Comparison of ENCODE assay signal across 16 cellular contexts in genomic region chr18:36381075-36381474, GRCh38.
A peak's percentile ranks its signal among the peaks of the same experiment; 100 is the strongest.
DNase-seq lines count a peak whose midpoint lies in the region; ATAC-seq and TF ChIP-seq lines count a peak whose summit lies in the region.
"Had no signal": no experiment of that assay in that cellular context is flagged by ENCODE, and none has a peak within 500 bp of the region (broad histone marks: within the 10 kb centered on the region; RNA-seq: fewer than 3 reads in every experiment).

No MANE protein-coding gene starts in this region.

- peak overlapping the region; percentile 18 for H3K4me3 Mint-ChIP-seq in nephron progenitor cell
- H3K4me3 Mint-ChIP-seq in natural killer cell: no peak overlapping the region

- H3K27me3 ChIP-seq in left ventricle myocardium inferior (ENCODE audit: low read depth): no peaks in the 10 kb centered on the region

- no peaks in the 10 kb centered on the region for H3K9me3 Mint-ChIP-seq in nephron progenitor cell
- H3K9me3 Mint-ChIP-seq in natural killer cell: no peaks in the 10 kb centered on the region

- intact Hi-C loops in left ventricle myocardium inferior (cut with micrococcal nuclease) (loop anchor here (10.0 kb wide), 1 partner anchor 1794 kb away; no protein-coding TSS in a partner anchor), Right ventricle myocardium superior (cut with DNase I) (no loop called here), natural killer cell (cut with micrococcal nuclease) (no loop called here)

- no peak for ATAC-seq in Right ventricle myocardium superior (ENCODE audit: poor library complexity)
- no peak for ATAC-seq in GM18873 (IDR thresholded peaks at IDR 0.05; ENCODE audit: low FRiP score, unreplicated experiment)
- no peak for ATAC-seq in natural killer cell
- ATAC-seq: PC-3 had no signal

- peaks cover 76% of the 10 kb centered on the region for H3K4me1 ChIP-seq in left ventricle myocardium inferior
- H3K4me1 ChIP-seq: Caco-2 had no signal

- no peak overlapping the region for H3K4me3 ChIP-seq in left ventricle myocardium inferior

- no peaks in the 10 kb centered on the region for H3K36me3 ChIP-seq in left ventricle myocardium inferior

- peak overlapping the region; percentile 90 for H3K27ac ChIP-seq in left ventricle myocardium inferior (replicated peaks)

- TF ChIP-seq CTCF in left ventricle myocardium inferior (IDR thresholded peaks at IDR 0.05; ENCODE audit: borderline replicate concordance) (no peak), nephron progenitor cell (IDR thresholded peaks at IDR 0.05) (no peak), natural killer cell (IDR thresholded peaks at IDR 0.05) (no peak)

- H3K4me1 Mint-ChIP-seq in nephron progenitor cell: peaks cover 71% of the 10 kb centered on the region
- H3K4me1 Mint-ChIP-seq in natural killer cell: no peaks in the 10 kb centered on the region

- H3K27ac Mint-ChIP-seq in nephron progenitor cell (no peak overlapping the region), natural killer cell (no peak overlapping the region)

- H3K36me3 Mint-ChIP-seq in nephron progenitor cell (ENCODE audit: low read depth) (no peaks in the 10 kb centered on the region), natural killer cell (no peaks in the 10 kb centered on the region)

- H3K9me3 ChIP-seq in left ventricle myocardium inferior (replicated peaks): no peaks in the 10 kb centered on the region
- H3K9me3 ChIP-seq: Caco-2 had no signal

- H3K27me3 Mint-ChIP-seq in nephron progenitor cell (ENCODE audit: low read depth, poor library complexity) (peaks cover under 1% of the 10 kb centered on the region), natural killer cell (ENCODE audit: low read depth in 2 of 2) (peaks cover 15 to 23% of the 10 kb centered on the region in 2 donors)

- DNase-seq in left ventricle myocardium inferior (no peak), Right ventricle myocardium superior (no peak), fibroblast of peridontal ligament (ENCODE audit: extremely low read depth) (peak; percentile 70), nephron progenitor cell (no peak), natural killer cell (no peak), occipital lobe (lab: John Stamatoyannopoulos, UW) (no peak)
- DNase-seq in stimulated activated CD4-positive, alpha-beta T cell treated with anti-CD3 and anti-CD28 coated beads, Interleukin-4, amount 100 ng/mL, for 24 hours: no peak
- DNase-seq: Caco-2, DMS53, MV-4-11, NCI-H1436 treated with DMSO at 0.1 percent for 48 hours, NCI-H2081 treated with DMSO at 0.1 percent for 48 hours, NCI-H345, NCI-H69, PC-3 had no signal
